ENCODE assay signal across 40 cellular contexts in the genomic region with DNA sequence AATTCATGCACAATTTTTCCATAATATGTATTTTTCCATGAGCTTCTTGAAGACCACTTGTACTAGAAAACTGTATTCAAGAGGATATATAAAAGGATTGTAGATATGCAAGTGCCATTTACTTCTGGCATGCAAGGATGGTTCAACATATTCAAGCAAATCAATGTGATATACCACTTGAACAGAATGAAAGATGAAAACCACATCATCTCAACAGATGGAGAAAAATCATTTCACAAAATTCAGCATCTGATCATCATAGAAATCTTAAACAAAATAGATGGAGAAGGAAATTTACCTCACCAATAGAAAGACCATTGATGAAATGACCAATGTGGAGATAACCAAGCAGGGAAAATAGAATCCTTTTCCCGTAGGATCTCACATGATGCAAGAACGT. TPM values are rescaled to one million over a fixed set of nuclear protein-coding genes. Genes with fewer than 3 reads are reported as not detected.
"Had no signal": no experiment of that assay in that cellular context is flagged by ENCODE, and none has a peak within 500 bp of the region (broad histone marks: within the 10 kb centered on the region; RNA-seq: fewer than 3 reads in every experiment).

No MANE protein-coding gene starts in this region.

- H3K4me3 ChIP-seq: MG63 had no signal

- H3K27me3 ChIP-seq: MG63 had no signal

- DNase-seq: Karpas-422, Kasumi-1, MG63, MM.1S, MV-4-11, NCI-H1048, NCI-H1092, NCI-H1092 treated with DMSO at 0.1 percent for 48 hours, NCI-H1105, NCI-H1105 treated with DMSO at 0.1 percent for 48 hours, NCI-H1417, NCI-H1417 treated with DMSO at 0.1 percent for 48 hours, NCI-H1436, NCI-H1436 treated with DMSO at 0.1 percent for 48 hours, NCI-H146, NCI-H1694, NCI-H1694 treated with DMSO at 0.1 percent for 48 hours, NCI-H187, NCI-H187 treated with DMSO at 0.1 percent for 48 hours, NCI-H1930, NCI-H2029, NCI-H2029 treated with DMSO at 0.1 percent for 48 hours, NCI-H2081, NCI-H2081 treated with DMSO at 0.1 percent for 48 hours, NCI-H2107, NCI-H2171, NCI-H2171 treated with DMSO at 0.1 percent for 48 hours, NCI-H2227 treated with DMSO at 0.1 percent for 48 hours, NCI-H226, NCI-H345, NCI-H446, NCI-H446 treated with DMSO at 0.1 percent for 48 hours, NCI-H510A, NCI-H510A treated with DMSO at 0.1 percent for 48 hours, NCI-H524, NCI-H524 treated with DMSO at 0.1 percent for 48 hours had no signal

- H3K36me3 ChIP-seq: MG63 had no signal

RNA-seq across cellular contexts. Expression of gene ERVV-1, which starts 45.9 kb away (rescaled TPM):
- total RNA-seq: LHCN-M2, M059J, MCF 10A, NCI-H460 had no signal
